20 cellular contexts compared by ENCODE assay signal in genomic region chr1:64248065-64248464, GRCh38. TPM values are rescaled to one million over a fixed set of nuclear protein-coding genes. Genes with fewer than 3 reads are reported as not detected.
DNase-seq lines count a peak whose midpoint lies in the region; ATAC-seq, FAIRE-seq and TF ChIP-seq lines count a peak whose summit lies in the region.
"Had no signal": no experiment of that assay in that cellular context is flagged by ENCODE, and none has a peak within 500 bp of the region (broad histone marks: within the 10 kb centered on the region; RNA-seq: fewer than 3 reads in every experiment).

No MANE protein-coding gene starts in this region.

- no peak overlapping the region for H2BK15ac ChIP-seq in H1 (ENCODE audit: low read length)

- H4K8ac ChIP-seq in H1 (ENCODE audit: extremely low read depth, insufficient read depth, low read length) = no peak overlapping the region

- no peak overlapping the region for H3K27ac Mint-ChIP-seq in stimulated activated effector memory CD8-positive, alpha-beta T cell treated with anti-CD3 and anti-CD28 coated beads, Interleukin-12 subunit alpha, Interleukin-12 subunit beta, amount 100 ng/mL, for 72 hours
- H3K27ac Mint-ChIP-seq: CD8-positive, alpha-beta T cell; T-cell had no signal

- no peak for TF ChIP-seq POLR2A in HepG2 (IDR thresholded peaks at IDR 0.05; ENCODE audit: insufficient read depth in 1 of 2, low read depth in 2 of 2, low read length in 2 of 2)
- TF ChIP-seq POLR2A in right lobe of liver (IDR thresholded peaks at IDR 0.05) = no peak
- TF ChIP-seq POLR2A in H1 (IDR thresholded peaks at IDR 0.05; ENCODE audit: control extremely low read depth in 1 of 2, low read depth in 2 of 2, low read length in 2 of 2) = no peak

- no peak overlapping the region for H3K18ac ChIP-seq in H1 (ENCODE audit: extremely low read depth, low read length)

- H3K27me3 ChIP-seq in HepG2 (ENCODE audit: control insufficient read depth in 1 of 2, insufficient read depth in 2 of 2, low read length in 2 of 2) (peaks cover 0 to 3% of the 10 kb centered on the region in 2 experiments; a peak in 1 of 5 replicates), right lobe of liver (no peaks in the 10 kb centered on the region), H1 (replicated peaks in 1 of 4; ENCODE audit: control insufficient read depth in 3 of 4, extremely low read depth in 1 of 4, insufficient read depth in 3 of 4, low read length in 3 of 4) (no peaks in the 10 kb centered on the region)

- TF ChIP-seq EP300 in HepG2 (IDR thresholded peaks at IDR 0.05; ENCODE audit: low read depth in 2 of 2, low read length in 2 of 2) (no peak), HepG2 (CRISPR knock-in tag; IDR thresholded peaks at IDR 0.05; ENCODE audit: borderline replicate concordance) (no peak), H1 (IDR thresholded peaks at IDR 0.05; ENCODE audit: borderline replicate concordance in 1 of 2, low read depth in 2 of 2, low read length in 2 of 2) (no peak)

- no peak for TF ChIP-seq RAD21 in HepG2 (CRISPR knock-in tag; IDR thresholded peaks at IDR 0.05)
- no peak for TF ChIP-seq RAD21 in H1 (IDR thresholded peaks at IDR 0.05 in 1 of 2, conservative IDR thresholded peaks at IDR 0.05 in 1 of 2; ENCODE audit: low read depth in 2 of 2, low read length in 2 of 2)

- H3K36me3 Mint-ChIP-seq in stimulated activated effector memory CD8-positive, alpha-beta T cell treated with anti-CD3 and anti-CD28 coated beads, Interleukin-12 subunit alpha, Interleukin-12 subunit beta, amount 100 ng/mL, for 72 hours = no peaks in the 10 kb centered on the region
- H3K36me3 Mint-ChIP-seq: CD8-positive, alpha-beta T cell; T-cell had no signal

- TF ChIP-seq CTCF in HepG2 (CRISPR knock-in tag; IDR thresholded peaks at IDR 0.05) (no peak), right lobe of liver (IDR thresholded peaks at IDR 0.05) (no peak), H1 (IDR thresholded peaks at IDR 0.05; ENCODE audit: control extremely low read depth in 1 of 3, insufficient read depth in 1 of 3, low read depth in 1 of 3, low read length in 3 of 3) (no peak)

- no peaks in the 10 kb centered on the region for H3K23me2 ChIP-seq in H1 (ENCODE audit: low read depth, low read length)

- no peak overlapping the region for H3K23ac ChIP-seq in H1 (ENCODE audit: insufficient read length)

- in situ Hi-C loops in HepG2 (cut with HindIII; ENCODE audit: extremely low pct_ligation_motif_present, low pct_unique_long_range_greater_than_20kb) = no loop called here

- no peak overlapping the region for H2AFZ ChIP-seq in HepG2 (ENCODE audit: low read length)
- H2AFZ ChIP-seq in H1 (ENCODE audit: low read length) = no peak overlapping the region

- H3K9me3 ChIP-seq in HepG2 (ENCODE audit: low read length) (no peaks in the 10 kb centered on the region), right lobe of liver (no peaks in the 10 kb centered on the region), H1 (ENCODE audit: insufficient read depth in 2 of 2, low read depth in 1 of 2, low read length in 1 of 2) (no peaks in the 10 kb centered on the region)

- no peak overlapping the region for H3K27ac ChIP-seq in HepG2 (ENCODE audit: extremely low read length, insufficient read depth, low read length)
- H3K27ac ChIP-seq in right lobe of liver = no peak overlapping the region
- H3K27ac ChIP-seq in H1 (ENCODE audit: low read depth, low read length) = no peak overlapping the region

- ATAC-seq in HepG2 (no peak), right lobe of liver (no peak), GM21447 (IDR thresholded peaks at IDR 0.05; ENCODE audit: unreplicated experiment) (no peak)
- no peak for ATAC-seq in stimulated activated effector memory CD8-positive, alpha-beta T cell treated with anti-CD3 and anti-CD28 coated beads, Interleukin-12 subunit alpha, Interleukin-12 subunit beta, amount 100 ng/mL, for 72 hours
- ATAC-seq: CD8-positive, alpha-beta T cell; T-cell had no signal

- no peak overlapping the region for H3K14ac ChIP-seq in H1 (ENCODE audit: insufficient read length)

- no peak for DNase-seq in HepG2 (ENCODE audit: low spot score)
- no peak for DNase-seq in right lobe of liver
- peak; percentile 91 for DNase-seq in NCI-H2171 treated with DMSO at 0.1 percent for 48 hours (lab: John Stamatoyannopoulos, UW)
- no peak for DNase-seq in H1 (ENCODE audit: low read depth in 1 of 2, low spot score in 2 of 2)
- DNase-seq in stimulated activated effector memory CD8-positive, alpha-beta T cell treated with anti-CD3 and anti-CD28 coated beads, Interleukin-12 subunit alpha, Interleukin-12 subunit beta, amount 100 ng/mL, for 72 hours (ENCODE audit: low spot score in 2 of 2) = no peak
- DNase-seq in activated T-cell treated with anti-CD3 and anti-CD28 coated beads, Interleukin-2, amount 50 U/mL, for 48 hours = no peak
- no peak for DNase-seq in NOMO-1 treated with dmso at 0.1 percent for 144 hours (lab: John Stamatoyannopoulos, UW; ENCODE audit: unreplicated experiment)
- DNase-seq: CD8-positive, alpha-beta T cell; H9; Karpas-422; MM.1S; NCI-H1930; NK-92 treated with Interleukin-12 subunit alpha and Interleukin-12 subunit beta, amount 100 ng/mL, for 24 hours; T-cell had no signal

- no peak overlapping the region for H3K4me3 Mint-ChIP-seq in stimulated activated effector memory CD8-positive, alpha-beta T cell treated with anti-CD3 and anti-CD28 coated beads, Interleukin-12 subunit alpha, Interleukin-12 subunit beta, amount 100 ng/mL, for 72 hours
- H3K4me3 Mint-ChIP-seq: CD8-positive, alpha-beta T cell; H9; T-cell had no signal

- H2BK12ac ChIP-seq in H1 (ENCODE audit: low read depth, low read length) = no peak overlapping the region

- H3K4me1 ChIP-seq in HepG2 (ENCODE audit: insufficient read depth, low read length) = peaks cover 15% of the 10 kb centered on the region; the same call in 1 of the 2 replicates
- H3K4me1 ChIP-seq in right lobe of liver = peaks cover 0 to 13% (median 0%) of the 10 kb centered on the region in 4 donors
- H3K4me1 ChIP-seq in H1 (replicated peaks in 1 of 4; ENCODE audit: control insufficient read depth in 3 of 4, insufficient read depth in 4 of 4, low read length in 3 of 4) = peaks cover 6 to 15% (median 11%) of the 10 kb centered on the region in 4 experiments; a peak in 5 of 7 replicates

- H3K4me2 ChIP-seq in HepG2 (ENCODE audit: low read depth, low read length) = no peak overlapping the region
- H3K4me2 ChIP-seq in H1 (ENCODE audit: insufficient read depth in 1 of 2, low read depth in 2 of 2, low read length in 2 of 2) = no peak overlapping the region

- peaks cover 11% of the 10 kb centered on the region for H3K4me1 Mint-ChIP-seq in stimulated activated effector memory CD8-positive, alpha-beta T cell treated with anti-CD3 and anti-CD28 coated beads, Interleukin-12 subunit alpha, Interleukin-12 subunit beta, amount 100 ng/mL, for 72 hours

- FAIRE-seq in HepG2 (lab: Jason Lieb, UNC) (no peak), H1 (lab: Jason Lieb, UNC) (peak; percentile 24)
- FAIRE-seq: D721Med had no signal

- no TSS peak for BruUV-seq in HepG2 (replicated peaks; lab: Mats Ljungman, UMichigan)

- no peak overlapping the region for H2BK20ac ChIP-seq in H1 (ENCODE audit: low read length)

- no peaks in the 10 kb centered on the region for H3K9me3 Mint-ChIP-seq in stimulated activated effector memory CD8-positive, alpha-beta T cell treated with anti-CD3 and anti-CD28 coated beads, Interleukin-12 subunit alpha, Interleukin-12 subunit beta, amount 100 ng/mL, for 72 hours
- H3K9me3 Mint-ChIP-seq: CD8-positive, alpha-beta T cell; H9; T-cell had no signal

- no peak overlapping the region for H3K56ac ChIP-seq in H1 (replicated peaks; ENCODE audit: insufficient read length, low read depth, low read length)

- H2BK120ac ChIP-seq in H1 (replicated peaks; ENCODE audit: low read depth, low read length) = no peak overlapping the region

- no peak overlapping the region for H3K9ac ChIP-seq in HepG2 (ENCODE audit: insufficient read depth, low read depth, low read length)
- H3K9ac ChIP-seq in H1 (replicated peaks in 1 of 4; ENCODE audit: extremely low read depth in 1 of 4, low read depth in 3 of 4, low read length in 3 of 4) = no peak overlapping the region

- H3K79me1 ChIP-seq in H1 (ENCODE audit: low read depth, low read length) = no peaks in the 10 kb centered on the region

- no peak overlapping the region for H3K4ac ChIP-seq in H1 (replicated peaks; ENCODE audit: insufficient read length, low read depth, low read length)

- H2AK5ac ChIP-seq in H1 (ENCODE audit: low read depth, low read length) = no peak overlapping the region

- WGBS in HepG2 (ENCODE audit: low lambda C conversion rate) = 3% methylated on average over 5 of the region's 5 CpGs
- 54% methylated on average over 5 of the region's 5 CpGs for WGBS in right lobe of liver (ENCODE audit: insufficient coverage, low coverage, low lambda C conversion rate, missing lambda C conversion rate)
- 50% methylated on average over 5 of the region's 5 CpGs; no CpG with 5 or more reads in 1 of the 2 experiments for WGBS in H1 (ENCODE audit: extremely low coverage in 1 of 2, insufficient coverage in 1 of 2, insufficient read length in 1 of 2, insufficient replicate concordance in 2 of 2, low coverage in 1 of 2, low lambda C conversion rate in 2 of 2, missing lambda C conversion rate in 1 of 2), 2 experiments

- POLR2A ChIA-PET in HepG2 (lab: Yijun Ruan, JAX) = no interaction called here
- POLR2A ChIA-PET in H1 (lab: Charles Lee; ENCODE audit: partially characterized antibody) = interaction anchor here (1.2 kb wide), 1 partner anchor 574 kb away, joined by 4 read pairs; no protein-coding TSS in a partner anchor

- H4K91ac ChIP-seq in H1 (replicated peaks; ENCODE audit: insufficient read length, low read length) = no peak overlapping the region

- intact Hi-C loops in HepG2 (cut with micrococcal nuclease; ENCODE audit: unreplicated experiment) = loop anchor here (5.0 to 10.0 kb wide), 5 partner anchors 333 to 931 kb away; partner anchors contain the start of gene ROR1
- intact Hi-C loops in right lobe of liver (cut with DNase I) = loop anchor here (10.0 kb wide), 2 partner anchors 553 to 633 kb away; no protein-coding TSS in a partner anchor

- no peak overlapping the region for H2BK5ac ChIP-seq in H1 (ENCODE audit: low read depth, low read length)

- H3K4me3 ChIP-seq in HepG2 (replicated peaks in 1 of 3; ENCODE audit: insufficient read depth in 1 of 3, low read depth in 2 of 3, low read length in 3 of 3) = no peak overlapping the region
- no peak overlapping the region for H3K4me3 ChIP-seq in right lobe of liver
- H3K4me3 ChIP-seq in H1 (ENCODE audit: extremely low read depth in 1 of 4, insufficient read depth in 2 of 4, low read depth in 3 of 4, low read length in 4 of 4) = no peak overlapping the region

- H3K36me3 ChIP-seq in HepG2 (replicated peaks in 1 of 2; ENCODE audit: control insufficient read depth in 1 of 2, insufficient read depth in 2 of 2, low read length in 2 of 2) (no peaks in the 10 kb centered on the region), right lobe of liver (no peaks in the 10 kb centered on the region), H1 (ENCODE audit: control insufficient read depth in 2 of 4, insufficient read depth in 4 of 4, low read length in 3 of 4) (no peaks in the 10 kb centered on the region)

- H4K20me1 ChIP-seq in HepG2 (ENCODE audit: insufficient read depth, low read length) (no peaks in the 10 kb centered on the region), H1 (replicated peaks in 1 of 2; ENCODE audit: control insufficient read depth in 1 of 2, insufficient read depth in 2 of 2, low read length in 2 of 2) (no peaks in the 10 kb centered on the region)

- no peaks in the 10 kb centered on the region for H3K79me2 ChIP-seq in HepG2 (ENCODE audit: insufficient read depth, low read length)
- no peaks in the 10 kb centered on the region for H3K79me2 ChIP-seq in H1 (ENCODE audit: control insufficient read depth in 1 of 2, insufficient read depth in 2 of 2, low read length in 2 of 2)

- no peak overlapping the region for H4K5ac ChIP-seq in H1 (ENCODE audit: insufficient read length, low read depth, low read length)

- CTCF ChIA-PET in HepG2 (lab: Yijun Ruan, JAX; ENCODE audit: low intra/inter-chr PET ratio, low total read pairs) = no interaction called here
- CTCF ChIA-PET in H1 (lab: Charles Lee; ENCODE audit: partially characterized antibody) = interaction anchor here (0.6 to 4.3 kb wide), 11 partner anchors 49 to 682 kb away, joined by 3 to 25 read pairs (median 3); no protein-coding TSS in a partner anchor

RNA-seq across cellular contexts. Expression of gene UBE2U, which starts 44.6 kb away (rescaled TPM):
- total RNA-seq in HepG2 (2016; rRNA removed; fragmentation: Illumina TruSeq; extraction: Trizol) = not detected in 2 replicates
- not detected in 2 replicates for total RNA-seq in HepG2 (2016; cell fraction: cytosol; rRNA removed; fragmentation: Illumina TruSeq; extraction: Trizol; ENCODE audit: low read depth)
- total RNA-seq in HepG2 (2016; cell fraction: insoluble cytoplasmic fraction; rRNA removed; fragmentation: Illumina TruSeq; extraction: Trizol) = not detected in 2 replicates
- total RNA-seq in HepG2 (2016; cell fraction: membrane; rRNA removed; fragmentation: Illumina TruSeq; extraction: Trizol) = not detected in 2 replicates
- total RNA-seq in HepG2 (2016; cell fraction: nucleus; rRNA removed; fragmentation: Illumina TruSeq; extraction: Trizol) = not detected in 2 replicates
- not detected in 2 replicates for polyA plus RNA-seq in HepG2 (2011; rRNA removed)
- polyA plus RNA-seq in HepG2 (2011; cell fraction: cytosol; rRNA removed) = not detected in 2 replicates
- polyA plus RNA-seq in HepG2 (2011; cell fraction: nucleus; rRNA removed) = not detected in 2 replicates
- not detected in 2 replicates for polyA plus RNA-seq in HepG2 (2012)
- not detected in 2 replicates for polyA plus RNA-seq in HepG2 (2016; cell fraction: cytosol; fragmentation: Illumina TruSeq; extraction: Trizol; ENCODE audit: low read depth)
- not detected in 2 replicates for polyA plus RNA-seq in HepG2 (2016; cell fraction: insoluble cytoplasmic fraction; fragmentation: Illumina TruSeq; extraction: Trizol; ENCODE audit: low read depth)
- not detected in 2 replicates for polyA plus RNA-seq in HepG2 (2016; cell fraction: membrane; fragmentation: Illumina TruSeq; extraction: Trizol; ENCODE audit: low read depth)
- not detected in 2 replicates for polyA plus RNA-seq in HepG2 (2016; cell fraction: nucleus; fragmentation: Illumina TruSeq; extraction: Trizol; ENCODE audit: insufficient read depth, low read depth)
- polyA minus RNA-seq in HepG2 (2011; rRNA and poly(A)+ RNA removed; ENCODE audit: low replicate concordance) = not detected in 2 replicates
- not detected in 2 replicates for polyA minus RNA-seq in HepG2 (2011; cell fraction: cytosol; rRNA and poly(A)+ RNA removed)
- polyA minus RNA-seq in HepG2 (2011; cell fraction: nucleus; rRNA and poly(A)+ RNA removed) = not detected in 2 replicates
- not detected for total RNA-seq in right lobe of liver
- not detected in 2 replicates for total RNA-seq in H1 (2021; fragmentation: NEBNext Ultra II Directional; extraction: Animal tissue kit (Norgen Biotek cat#: 25700))
- polyA plus RNA-seq in H1 (2011; rRNA removed) = not detected in 2 replicates
- polyA plus RNA-seq in H1 (2011; cell fraction: cytosol; rRNA removed) = not detected
- polyA plus RNA-seq in H1 (2011; cell fraction: nucleus; rRNA removed) = not detected
- not detected in 4 replicates for polyA plus RNA-seq in H1 (2012, experiment 1 of 2)
- not detected for polyA plus RNA-seq in H1 (2012, experiment 2 of 2)
- polyA plus RNA-seq in H1 (2013, experiment 1 of 2) = not detected
- not detected for polyA plus RNA-seq in H1 (2013, experiment 2 of 2)
- not detected in 2 replicates for polyA minus RNA-seq in H1 (2011; rRNA and poly(A)+ RNA removed)
- polyA minus RNA-seq in H1 (2011; cell fraction: cytosol; rRNA and poly(A)+ RNA removed) = not detected
- polyA minus RNA-seq in H1 (2011; cell fraction: nucleus; rRNA and poly(A)+ RNA removed) = not detected
- total RNA-seq: CD8-positive, alpha-beta T cell; H9; NCI-H460; SK-MEL-5; T-cell had no signal
- polyA plus RNA-seq: AG04450, BJ had no signal
